ENCODE assay signal across 12 cellular contexts in genomic region chr12:45299132-45299692, GRCh38.
A peak's percentile ranks its signal among the peaks of the same experiment; 100 is the strongest.
DNase-seq lines count a peak whose midpoint lies in the region; ATAC-seq and TF ChIP-seq lines count a peak whose summit lies in the region.
"Had no signal": no experiment of that assay in that cellular context is flagged by ENCODE, and none has a peak within 500 bp of the region (broad histone marks: within the 10 kb centered on the region; RNA-seq: fewer than 3 reads in every experiment).

No MANE protein-coding gene starts in this region.

- POLR2A ChIA-PET in CD8-positive, alpha-beta T cell (lab: Charles Lee), result no interaction called here

- H3K4me3 ChIP-seq in right atrium auricular region, result no peak overlapping the region
- no peak overlapping the region for H3K4me3 ChIP-seq in astrocyte of the cerebellum (ENCODE audit: low read depth, low read length)
- no peak overlapping the region for H3K4me3 ChIP-seq in CD8-positive, alpha-beta T cell (ENCODE audit: low read depth, low read length)

- no peak for TF ChIP-seq CTCF in right atrium auricular region (IDR thresholded peaks at IDR 0.05)
- no peak for TF ChIP-seq CTCF in astrocyte of the cerebellum (IDR thresholded peaks at IDR 0.05; ENCODE audit: low read depth, low read length, missing control alignments)
- TF ChIP-seq CTCF in CD8-positive, alpha-beta T cell (IDR thresholded peaks at IDR 0.05), result no peak

- H3K27ac ChIP-seq in right atrium auricular region, result peak overlapping the region in 1 of 2 donors; percentile 29
- H3K27ac ChIP-seq in CD8-positive, alpha-beta T cell (ENCODE audit: low read depth, low read length), result no peak overlapping the region

- no peaks in the 10 kb centered on the region for H3K36me3 ChIP-seq in right atrium auricular region
- no peaks in the 10 kb centered on the region for H3K36me3 ChIP-seq in CD8-positive, alpha-beta T cell (ENCODE audit: insufficient read depth, low read length)

- H3K27me3 ChIP-seq in right atrium auricular region, result no peaks in the 10 kb centered on the region
- H3K27me3 ChIP-seq in CD8-positive, alpha-beta T cell (ENCODE audit: insufficient read depth, low read length), result no peaks in the 10 kb centered on the region

- intact Hi-C loops in Right ventricle myocardium superior (cut with DNase I), result no loop called here
- intact Hi-C loops in CD8-positive, alpha-beta T cell (cut with DNase I, micrococcal nuclease), result no loop called here

- CTCF ChIA-PET in CD8-positive, alpha-beta T cell (lab: Charles Lee), result interaction anchor here (0.7 kb wide), 1 partner anchor 28 kb away, joined by 3 read pairs; no protein-coding TSS in a partner anchor

- no peaks in the 10 kb centered on the region for H3K27me3 Mint-ChIP-seq in CD8-positive, alpha-beta T cell (ENCODE audit: low read depth)
- H3K27me3 Mint-ChIP-seq: B cell had no signal

- peaks cover 6% of the 10 kb centered on the region for H3K4me1 Mint-ChIP-seq in CD8-positive, alpha-beta T cell (ENCODE audit: low read depth)

- peaks cover 15% of the 10 kb centered on the region for H3K36me3 Mint-ChIP-seq in CD8-positive, alpha-beta T cell

- no peaks in the 10 kb centered on the region for H3K9me3 ChIP-seq in right atrium auricular region
- no peaks in the 10 kb centered on the region for H3K9me3 ChIP-seq in CD8-positive, alpha-beta T cell (ENCODE audit: low read length)

- peaks cover 0 to 56% of the 10 kb centered on the region in 2 donors for H3K4me1 ChIP-seq in right atrium auricular region
- H3K4me1 ChIP-seq in CD8-positive, alpha-beta T cell (ENCODE audit: insufficient read depth, low read length), result no peaks in the 10 kb centered on the region

- H3K27ac Mint-ChIP-seq in CD8-positive, alpha-beta T cell, result no peak overlapping the region
- H3K27ac Mint-ChIP-seq: B cell, immature natural killer cell had no signal

- no peak overlapping the region for H3K4me3 Mint-ChIP-seq in CD8-positive, alpha-beta T cell
- H3K4me3 Mint-ChIP-seq: B cell, immature natural killer cell had no signal

- no peak for DNase-seq in Right ventricle myocardium superior
- no peak for DNase-seq in right atrium auricular region (ENCODE audit: low spot score)
- peak; percentile 15 for DNase-seq in astrocyte of the cerebellum (ENCODE audit: low read depth)
- peak; percentile 87 for DNase-seq in iris pigment epithelial cell (ENCODE audit: low read depth)
- no peak for DNase-seq in activated effector memory CD4-positive, alpha-beta T cell treated with Interleukin-2 at 50 U/mL for 16 hours
- no peak for DNase-seq in CD8-positive, alpha-beta T cell
- DNase-seq: activated CD4-positive, CD25-positive, alpha-beta regulatory T cell; amygdala; immature natural killer cell had no signal

- in situ Hi-C loops in astrocyte of the cerebellum (cut with HindIII; ENCODE audit: low sequenced_read_pairs), result no loop called here

- ATAC-seq in Right ventricle myocardium superior (ENCODE audit: poor library complexity) (peak; percentile 42), GM19455 (IDR thresholded peaks at IDR 0.05; ENCODE audit: unreplicated experiment) (no peak), GM19397 (IDR thresholded peaks at IDR 0.05; ENCODE audit: unreplicated experiment) (no peak)
- ATAC-seq in CD8-positive, alpha-beta T cell, result no peak

- H3K9me3 Mint-ChIP-seq in CD8-positive, alpha-beta T cell, result no peaks in the 10 kb centered on the region
- H3K9me3 Mint-ChIP-seq: immature natural killer cell had no signal

Comparison
In these comparisons a context has a peak if more than half of its experiments do, and no peak if none do; other contexts are left out.
1. DNase-seq: peak in astrocyte of the cerebellum (single experiment) and iris pigment epithelial cell (single experiment); none in Right ventricle myocardium superior (single experiment), right atrium auricular region (single experiment), activated effector memory CD4-positive, alpha-beta T cell treated with Interleukin-2 at 50 U/mL for 16 hours (single experiment) and CD8-positive, alpha-beta T cell (0 of 7).